18 cellular contexts compared by ENCODE assay signal in genomic region chrX:2583194-2584162, GRCh38.
A peak's percentile ranks its signal among the peaks of the same experiment; 100 is the strongest.
DNase-seq lines count a peak whose midpoint lies in the region; ATAC-seq, FAIRE-seq and TF ChIP-seq lines count a peak whose summit lies in the region.
"Had no signal": no experiment of that assay in that cellular context is flagged by ENCODE, and none has a peak within 500 bp of the region (broad histone marks: within the 10 kb centered on the region; RNA-seq: fewer than 3 reads in every experiment).

No MANE protein-coding gene starts in this region.

- H3K9me3 ChIP-seq in cardiac muscle cell (ENCODE audit: low read depth), result no peaks in the 10 kb centered on the region
- H3K9me3 ChIP-seq: ovary, spleen had no signal

- H3K27ac Mint-ChIP-seq in mesothelial cell of epicardium, result no peak overlapping the region
- H3K27ac Mint-ChIP-seq: memory B cell had no signal

- peaks cover 12% of the 10 kb centered on the region for H3K4me1 Mint-ChIP-seq in mesothelial cell of epicardium

- no peak for FAIRE-seq in GM12892 (lab: Jason Lieb, UNC)
- FAIRE-seq: A204.1, G401.6 had no signal

- H3K36me3 ChIP-seq in cardiac muscle cell, result no peaks in the 10 kb centered on the region
- no peaks in the 10 kb centered on the region for H3K36me3 ChIP-seq in urinary bladder (ENCODE audit: insufficient read depth)
- H3K36me3 ChIP-seq: ovary, spleen had no signal

- H3K27me3 ChIP-seq in cardiac muscle cell, result peaks cover 58% of the 10 kb centered on the region
- H3K27me3 ChIP-seq: ovary had no signal

- peaks cover 4% of the 10 kb centered on the region for H3K9me3 Mint-ChIP-seq in mesothelial cell of epicardium
- H3K9me3 Mint-ChIP-seq: memory B cell had no signal

- TF ChIP-seq POLR2A in GM12892 (IDR thresholded peaks at IDR 0.05; ENCODE audit: low read depth, low read length), result no peak

- peak overlapping the region; percentile 58 for H3K4me3 Mint-ChIP-seq in mesothelial cell of epicardium
- H3K4me3 Mint-ChIP-seq: memory B cell had no signal

- H3K4me1 ChIP-seq in cardiac muscle cell (ENCODE audit: low read depth), result no peaks in the 10 kb centered on the region
- no peaks in the 10 kb centered on the region for H3K4me1 ChIP-seq in urinary bladder (ENCODE audit: insufficient read depth)

- peaks cover 64% of the 10 kb centered on the region for H3K27me3 Mint-ChIP-seq in mesothelial cell of epicardium (ENCODE audit: low read depth)

- H3K36me3 Mint-ChIP-seq in mesothelial cell of epicardium, result no peaks in the 10 kb centered on the region

- H3K27ac ChIP-seq in cardiac muscle cell (no peak overlapping the region), urinary bladder (ENCODE audit: low read depth) (no peak overlapping the region)
- H3K27ac ChIP-seq: ovary, SK-N-MC, spleen had no signal

- intact Hi-C loops in left cardiac atrium (cut with DNase I), result no loop called here

- 2% methylated on average over 74 of the region's 74 CpGs for WGBS in urinary bladder

- no peak for DNase-seq in cardiac muscle cell (ENCODE audit: low read depth in 1 of 2, low spot score in 1 of 2)
- no peak for DNase-seq in left cardiac atrium
- peak; percentile 54 for DNase-seq in ecto neural progenitor cell (ENCODE audit: low spot score)
- DNase-seq in mesothelial cell of epicardium (ENCODE audit: low spot score in 2 of 2, unreplicated experiment in 2 of 2), result no peak
- no peak for DNase-seq in GM12892 (ENCODE audit: insufficient read length)
- no peak for DNase-seq in effector CD4-positive, alpha-beta T cell
- DNase-seq: activated CD4-positive, alpha-beta T cell treated with anti-CD3 and anti-CD28 coated beads, Interleukin-2, amount 50 U/mL, for 48 hours; effector CD8-positive, alpha-beta T cell; NCI-H187; NCI-H524; ovary; spleen had no signal

- ATAC-seq in left cardiac atrium, result no peak
- ATAC-seq in HG03025 (IDR thresholded peaks at IDR 0.05; ENCODE audit: low FRiP score, unreplicated experiment), result no peak

- TF ChIP-seq CTCF in cardiac muscle cell (IDR thresholded peaks at IDR 0.05; ENCODE audit: low read depth, low read length), result no peak
- TF ChIP-seq CTCF in mesothelial cell of epicardium (IDR thresholded peaks at IDR 0.05; ENCODE audit: unreplicated experiment), result no peak

- H3K4me3 ChIP-seq in cardiac muscle cell, result peak overlapping the region; percentile 26
- peak overlapping the region; percentile 28 for H3K4me3 ChIP-seq in urinary bladder (ENCODE audit: low read depth, low read length)
- H3K4me3 ChIP-seq: ovary, SK-N-MC had no signal
